In genomic region chr2:224221455-224221913, GRCh38 we compare ENCODE assay signal across 12 cellular contexts.
A peak's percentile ranks its signal among the peaks of the same experiment; 100 is the strongest.
DNase-seq lines count a peak whose midpoint lies in the region; ATAC-seq and TF ChIP-seq lines count a peak whose summit lies in the region.
"Had no signal": no experiment of that assay in that cellular context is flagged by ENCODE, and none has a peak within 500 bp of the region (broad histone marks: within the 10 kb centered on the region; RNA-seq: fewer than 3 reads in every experiment).

No MANE protein-coding gene starts in this region.

- DNase-seq in AG09309 (ENCODE audit: low read depth) (peak; percentile 95), M059J (ENCODE audit: low read depth) (peak; percentile 98), dermis blood vessel endothelial cell (peak; percentile 95), lung (ENCODE audit: low spot score) (no peak), DMS 273 treated with DMSO at 0.1 percent for 48 hours (lab: John Stamatoyannopoulos, UW) (no peak)
- DNase-seq in stimulated activated effector memory CD8-positive, alpha-beta T cell treated with anti-CD3 and anti-CD28 coated beads, Interleukin-12 subunit alpha, Interleukin-12 subunit beta, amount 100 ng/mL, for 72 hours (ENCODE audit: low spot score in 2 of 2) = no peak
- no peak for DNase-seq in activated CD4-positive, alpha-beta memory T cell treated with anti-CD3 and anti-CD28 coated beads, Interleukin-2, amount 10 ng/mL, durations not matched to agents 7 days and 5 days
- DNase-seq: CD4-positive, alpha-beta T cell; effector CD8-positive, alpha-beta T cell; MV-4-11; SHP77 treated with DMSO at 0.1 percent for 48 hours had no signal

- CTCF ChIA-PET in activated CD4-positive, alpha-beta memory T cell treated with anti-CD3 and anti-CD28 coated beads, Interleukin-2, amount 10 ng/mL, durations not matched to agents 7 days and 5 days (lab: Charles Lee) = no interaction called here

- H3K4me3 ChIP-seq in AG09309 (ENCODE audit: control insufficient read depth, low read depth, low read length) = no peak overlapping the region
- H3K4me3 ChIP-seq in lung = no peak overlapping the region

- 62 to 63% methylated on average over 5 of the region's 5 CpGs for WGBS in lung, 2 donors

- H3K4me1 Mint-ChIP-seq in stimulated activated effector memory CD8-positive, alpha-beta T cell treated with anti-CD3 and anti-CD28 coated beads, Interleukin-12 subunit alpha, Interleukin-12 subunit beta, amount 100 ng/mL, for 72 hours = peaks cover 7% of the 10 kb centered on the region
- H3K4me1 Mint-ChIP-seq in activated CD4-positive, alpha-beta memory T cell treated with anti-CD3 and anti-CD28 coated beads, Interleukin-2, amount 10 ng/mL, durations not matched to agents 7 days and 5 days = peaks cover 6% of the 10 kb centered on the region

- no peak for TF ChIP-seq CTCF in AG09309 (IDR thresholded peaks at IDR 0.05; ENCODE audit: control insufficient read depth, insufficient read depth, low read depth, low read length, missing control alignments)
- no peak for TF ChIP-seq CTCF in lung (IDR thresholded peaks at IDR 0.05; ENCODE audit: control extremely low read depth, extremely low read depth)

- H3K9me3 Mint-ChIP-seq in stimulated activated effector memory CD8-positive, alpha-beta T cell treated with anti-CD3 and anti-CD28 coated beads, Interleukin-12 subunit alpha, Interleukin-12 subunit beta, amount 100 ng/mL, for 72 hours = no peaks in the 10 kb centered on the region
- H3K9me3 Mint-ChIP-seq in activated CD4-positive, alpha-beta memory T cell treated with anti-CD3 and anti-CD28 coated beads, Interleukin-2, amount 10 ng/mL, durations not matched to agents 7 days and 5 days = no peaks in the 10 kb centered on the region
- H3K9me3 Mint-ChIP-seq: CD4-positive, alpha-beta T cell had no signal

- peaks cover 0 to 2% of the 10 kb centered on the region in 2 donors for H3K9me3 ChIP-seq in lung (ENCODE audit: control insufficient read depth in 2 of 2, insufficient read depth in 1 of 2, low read length in 1 of 2)

- H3K27me3 ChIP-seq in lung (ENCODE audit: control insufficient read depth, insufficient read depth) = no peaks in the 10 kb centered on the region

- H3K27me3 Mint-ChIP-seq in activated CD4-positive, alpha-beta memory T cell treated with anti-CD3 and anti-CD28 coated beads, Interleukin-2, amount 10 ng/mL, durations not matched to agents 7 days and 5 days = peaks cover 15% of the 10 kb centered on the region

- H3K27ac Mint-ChIP-seq in stimulated activated effector memory CD8-positive, alpha-beta T cell treated with anti-CD3 and anti-CD28 coated beads, Interleukin-12 subunit alpha, Interleukin-12 subunit beta, amount 100 ng/mL, for 72 hours = no peak overlapping the region
- no peak overlapping the region for H3K27ac Mint-ChIP-seq in activated CD4-positive, alpha-beta memory T cell treated with anti-CD3 and anti-CD28 coated beads, Interleukin-2, amount 10 ng/mL, durations not matched to agents 7 days and 5 days
- H3K27ac Mint-ChIP-seq: CD4-positive, alpha-beta T cell had no signal

- H3K27ac ChIP-seq in lung (ENCODE audit: low read depth in 1 of 2, low read length in 1 of 2) = no peak overlapping the region

- POLR2A ChIA-PET in activated CD4-positive, alpha-beta memory T cell treated with anti-CD3 and anti-CD28 coated beads, Interleukin-2, amount 10 ng/mL, durations not matched to agents 7 days and 5 days (lab: Charles Lee) = no interaction called here

- no peak overlapping the region for H3K4me3 Mint-ChIP-seq in stimulated activated effector memory CD8-positive, alpha-beta T cell treated with anti-CD3 and anti-CD28 coated beads, Interleukin-12 subunit alpha, Interleukin-12 subunit beta, amount 100 ng/mL, for 72 hours
- no peak overlapping the region for H3K4me3 Mint-ChIP-seq in activated CD4-positive, alpha-beta memory T cell treated with anti-CD3 and anti-CD28 coated beads, Interleukin-2, amount 10 ng/mL, durations not matched to agents 7 days and 5 days
- H3K4me3 Mint-ChIP-seq: CD4-positive, alpha-beta T cell had no signal

- no peaks in the 10 kb centered on the region for H3K36me3 ChIP-seq in lung (ENCODE audit: control insufficient read depth in 2 of 2, insufficient read depth in 2 of 2, low read length in 2 of 2)

- no peaks in the 10 kb centered on the region for H3K36me3 Mint-ChIP-seq in stimulated activated effector memory CD8-positive, alpha-beta T cell treated with anti-CD3 and anti-CD28 coated beads, Interleukin-12 subunit alpha, Interleukin-12 subunit beta, amount 100 ng/mL, for 72 hours
- H3K36me3 Mint-ChIP-seq in activated CD4-positive, alpha-beta memory T cell treated with anti-CD3 and anti-CD28 coated beads, Interleukin-2, amount 10 ng/mL, durations not matched to agents 7 days and 5 days (ENCODE audit: low read depth) = no peaks in the 10 kb centered on the region

- ATAC-seq in lung (ENCODE audit: insufficient read depth, low FRiP score) (peak; percentile 34), HG03342 (IDR thresholded peaks at IDR 0.05; ENCODE audit: unreplicated experiment) (no peak)
- no peak for ATAC-seq in stimulated activated effector memory CD8-positive, alpha-beta T cell treated with anti-CD3 and anti-CD28 coated beads, Interleukin-12 subunit alpha, Interleukin-12 subunit beta, amount 100 ng/mL, for 72 hours

- no peaks in the 10 kb centered on the region for H3K4me1 ChIP-seq in lung (ENCODE audit: control insufficient read depth in 2 of 2, insufficient read depth in 2 of 2, low read length in 2 of 2)

Comparison
In these comparisons a context has a peak if more than half of its experiments do, and no peak if none do; other contexts are left out.
1. DNase-seq: peak in AG09309 (single experiment), M059J (single experiment) and dermis blood vessel endothelial cell (single experiment); none in lung (single experiment), stimulated activated effector memory CD8-positive, alpha-beta T cell treated with anti-CD3 and anti-CD28 coated beads, Interleukin-12 subunit alpha, Interleukin-12 subunit beta, amount 100 ng/mL, for 72 hours (0 of 2), activated CD4-positive, alpha-beta memory T cell treated with anti-CD3 and anti-CD28 coated beads, Interleukin-2, amount 10 ng/mL, durations not matched to agents 7 days and 5 days (single experiment) and DMS 273 treated with DMSO at 0.1 percent for 48 hours (single experiment).